In genomic region chr18:48356151-48356745, GRCh38 we compare ENCODE assay signal across 15 cellular contexts. TPM values are rescaled to one million over a fixed set of nuclear protein-coding genes. Genes with fewer than 3 reads are reported as not detected.
"Had no signal": no experiment of that assay in that cellular context is flagged by ENCODE, and none has a peak within 500 bp of the region (broad histone marks: within the 10 kb centered on the region; RNA-seq: fewer than 3 reads in every experiment).

No MANE protein-coding gene starts in this region.

- H3K4me3 ChIP-seq: esophagus squamous epithelium, ovary, stomach, tibial artery had no signal

- H3K4me1 Mint-ChIP-seq: activated naive CD8-positive, alpha-beta T cell treated with anti-CD3 and anti-CD28 coated beads for 36 hours; memory B cell had no signal

- H3K27ac ChIP-seq: brain microvascular endothelial cell, ovary, stomach, tibial artery had no signal

- H3K4me3 Mint-ChIP-seq: activated naive CD8-positive, alpha-beta T cell treated with anti-CD3 and anti-CD28 coated beads for 36 hours; memory B cell; neural crest cell had no signal

- H3K27ac Mint-ChIP-seq: activated naive CD8-positive, alpha-beta T cell treated with anti-CD3 and anti-CD28 coated beads for 36 hours; memory B cell had no signal

- H3K9me3 ChIP-seq: esophagus squamous epithelium, ovary, stomach, tibial artery had no signal

- H3K36me3 ChIP-seq: brain microvascular endothelial cell, esophagus squamous epithelium, ovary, stomach, tibial artery had no signal

- H3K27me3 Mint-ChIP-seq: activated naive CD8-positive, alpha-beta T cell treated with anti-CD3 and anti-CD28 coated beads for 36 hours had no signal

- DNase-seq: activated gamma-delta T cell treated with Interleukin-2 at 50 U/mL for 16 hours; activated naive CD8-positive, alpha-beta T cell treated with anti-CD3 and anti-CD28 coated beads for 36 hours; activated T-cell treated with anti-CD3 and anti-CD28 coated beads, Interleukin-2, amount 50 U/mL, for 48 hours; brain microvascular endothelial cell; esophagus squamous epithelium; foreskin fibroblast; left colon; stimulated activated CD4-positive, alpha-beta T cell treated with anti-CD3 and anti-CD28 coated beads, Interleukin-15, amount 100 ng/mL, for 24 hours; stimulated activated CD4-positive, alpha-beta T cell treated with anti-CD3 and anti-CD28 coated beads, Interleukin-4, amount 100 ng/mL, for 4 hours; stomach; tibial artery had no signal

- H3K9me3 Mint-ChIP-seq: activated naive CD8-positive, alpha-beta T cell treated with anti-CD3 and anti-CD28 coated beads for 36 hours; memory B cell had no signal

- ATAC-seq: activated CD4-positive, CD25-positive, alpha-beta regulatory T cell treated with anti-CD3 and anti-CD28 coated beads, Interleukin-2, amount 50 U/mL, for 24 hours had no signal

- H3K27me3 ChIP-seq: ovary, stomach, tibial artery had no signal

- H3K36me3 Mint-ChIP-seq: activated naive CD8-positive, alpha-beta T cell treated with anti-CD3 and anti-CD28 coated beads for 36 hours; memory B cell had no signal

RNA-seq across cellular contexts. Expression of gene ZBTB7C, which starts 52.9 kb away (rescaled TPM):
- total RNA-seq: activated naive CD8-positive, alpha-beta T cell treated with anti-CD3 and anti-CD28 coated beads for 36 hours had no signal
